Comparison of ENCODE assay signal across 2 cellular contexts in the genomic region with DNA sequence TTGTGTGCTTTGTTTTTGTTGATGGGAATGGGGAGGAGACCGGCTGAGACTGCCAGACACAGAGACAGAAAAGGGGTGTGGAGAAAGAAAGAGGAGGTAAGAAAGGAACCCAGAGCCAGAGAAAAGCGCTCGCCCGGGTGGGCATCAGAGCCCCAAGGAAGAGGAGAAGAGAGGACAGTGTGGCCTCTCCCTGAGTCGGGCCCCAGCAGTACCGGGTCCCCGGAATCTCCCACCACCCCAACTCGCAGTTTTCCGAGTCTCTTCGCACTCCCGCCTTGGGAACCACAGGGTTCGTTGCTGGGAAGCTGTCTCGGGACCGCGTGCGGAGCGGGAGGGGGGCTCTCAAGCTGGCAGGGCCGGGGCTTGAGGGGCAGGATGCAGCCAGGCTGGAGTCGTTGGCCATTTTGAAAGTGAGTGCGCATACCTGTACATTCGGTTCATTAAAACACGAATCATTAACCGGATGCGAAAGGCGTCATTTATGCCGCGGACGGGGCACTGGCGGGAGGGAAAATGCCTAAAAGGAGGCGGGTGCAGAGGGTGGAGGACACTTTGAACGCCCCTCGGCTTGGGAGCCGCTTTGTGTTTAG.
TF ChIP-seq lines count a peak whose summit lies in the region.

No MANE protein-coding gene starts in this region.

TF ChIP-seq in HepG2, 621 proteins besides CTCF, POLR2A, EP300 and RAD21:
- TF ChIP-seq EZH2 (conservative IDR thresholded peaks at IDR 0.05; ENCODE audit: low read depth, low read length) (peak; percentile 41; the same call in 1 of the 2 replicates), ATF2 (CRISPR knock-in tag; IDR thresholded peaks at IDR 0.05) (no peak)
TF ChIP-seq in HepG2: peak in this region for 1.

TF ChIP-seq in K562, 482 proteins besides CTCF, POLR2A, EP300 and RAD21:
- TF ChIP-seq, protein P1, sequence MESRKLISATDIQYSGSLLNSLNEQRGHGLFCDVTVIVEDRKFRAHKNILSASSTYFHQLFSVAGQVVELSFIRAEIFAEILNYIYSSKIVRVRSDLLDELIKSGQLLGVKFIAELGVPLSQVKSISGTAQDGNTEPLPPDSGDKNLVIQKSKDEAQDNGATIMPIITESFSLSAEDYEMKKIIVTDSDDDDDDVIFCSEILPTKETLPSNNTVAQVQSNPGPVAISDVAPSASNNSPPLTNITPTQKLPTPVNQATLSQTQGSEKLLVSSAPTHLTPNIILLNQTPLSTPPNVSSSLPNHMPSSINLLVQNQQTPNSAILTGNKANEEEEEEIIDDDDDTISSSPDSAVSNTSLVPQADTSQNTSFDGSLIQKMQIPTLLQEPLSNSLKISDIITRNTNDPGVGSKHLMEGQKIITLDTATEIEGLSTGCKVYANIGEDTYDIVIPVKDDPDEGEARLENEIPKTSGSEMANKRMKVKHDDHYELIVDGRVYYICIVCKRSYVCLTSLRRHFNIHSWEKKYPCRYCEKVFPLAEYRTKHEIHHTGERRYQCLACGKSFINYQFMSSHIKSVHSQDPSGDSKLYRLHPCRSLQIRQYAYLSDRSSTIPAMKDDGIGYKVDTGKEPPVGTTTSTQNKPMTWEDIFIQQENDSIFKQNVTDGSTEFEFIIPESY (CRISPR knock-in tag; IDR thresholded peaks at IDR 0.05) = 0 out of 2 replicates have a peak, but pooled peaks have one; percentile 50
- TF ChIP-seq SLC30A9 (CRISPR knock-in tag; IDR thresholded peaks at IDR 0.05) = no peak
